In the genomic region with DNA sequence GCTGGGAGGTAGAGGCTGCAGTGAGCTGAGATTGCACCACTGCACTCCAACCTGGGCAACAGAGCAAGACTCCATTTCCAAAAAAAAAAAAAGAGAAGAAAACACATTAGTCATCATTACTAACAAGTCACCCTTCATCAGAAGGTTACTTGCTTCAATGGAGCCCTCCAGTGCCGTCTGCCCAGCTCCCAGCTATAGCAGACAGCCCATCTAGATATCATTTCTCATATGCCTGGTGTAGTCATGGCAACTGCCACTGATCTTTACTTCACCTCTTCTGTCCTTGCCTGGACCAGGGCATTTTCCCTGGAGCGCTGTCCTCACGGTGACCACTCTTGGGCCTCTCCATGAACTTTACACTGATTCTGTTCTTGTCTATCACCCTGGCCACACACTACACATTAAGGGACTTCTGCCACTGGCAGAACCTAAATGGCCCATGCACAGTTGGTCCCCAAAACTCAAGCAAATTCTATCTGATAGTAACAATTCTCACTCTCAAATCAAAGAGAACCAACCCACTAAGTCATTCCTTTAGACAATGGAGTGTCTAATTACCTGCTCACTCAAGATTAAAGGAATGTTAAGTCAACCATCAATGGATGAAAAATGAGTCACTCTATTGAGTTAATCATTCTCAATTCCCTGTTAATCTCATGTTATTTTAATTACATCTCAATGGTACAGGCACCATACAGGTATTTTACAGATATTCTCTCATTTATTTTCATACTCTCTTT, we compare ENCODE assay signal across 16 cellular contexts. TPM values are rescaled to one million over a fixed set of nuclear protein-coding genes. Genes with fewer than 3 reads are reported as not detected.
A peak's percentile ranks its signal among the peaks of the same experiment; 100 is the strongest.
DNase-seq lines count a peak whose midpoint lies in the region; ATAC-seq, FAIRE-seq and TF ChIP-seq lines count a peak whose summit lies in the region.
"Had no signal": no experiment of that assay in that cellular context is flagged by ENCODE, and none has a peak within 500 bp of the region (broad histone marks: within the 10 kb centered on the region; RNA-seq: fewer than 3 reads in every experiment).

No MANE protein-coding gene starts in this region.

- H3K4me2 ChIP-seq in HepG2 (ENCODE audit: low read depth, low read length): no peak overlapping the region
- no peak overlapping the region for H3K4me2 ChIP-seq in K562 (ENCODE audit: insufficient read depth, low read length)
- no peak overlapping the region for H3K4me2 ChIP-seq in smooth muscle cell

- H3K4me1 ChIP-seq in HepG2 (ENCODE audit: insufficient read depth, low read length) (peaks cover 3% of the 10 kb centered on the region), right lobe of liver (no peaks in the 10 kb centered on the region), K562 (replicated peaks in 1 of 2; ENCODE audit: control insufficient read depth in 2 of 2, insufficient read depth in 2 of 2, low read length in 2 of 2) (no peaks in the 10 kb centered on the region), pancreas (no peaks in the 10 kb centered on the region), smooth muscle cell (ENCODE audit: low read depth) (peaks cover 3% of the 10 kb centered on the region)

- TF ChIP-seq CTCF in HepG2 (CRISPR knock-in tag; IDR thresholded peaks at IDR 0.05) (no peak), right lobe of liver (IDR thresholded peaks at IDR 0.05) (no peak), K562 (IDR thresholded peaks at IDR 0.05 in 2 of 3, conservative IDR thresholded peaks at IDR 0.05 in 1 of 3; ENCODE audit: insufficient read depth in 2 of 3, low read depth in 1 of 3, low read length in 3 of 3) (no peak), pancreas (IDR thresholded peaks at IDR 0.05) (no peak), smooth muscle cell (IDR thresholded peaks at IDR 0.05; ENCODE audit: borderline replicate concordance, insufficient read depth, poor library complexity, severe bottlenecking) (no peak)

- H3K4me3 ChIP-seq in HepG2 (replicated peaks in 1 of 3; ENCODE audit: insufficient read depth in 1 of 3, low read depth in 2 of 3, low read length in 3 of 3): no peak overlapping the region
- H3K4me3 ChIP-seq in right lobe of liver: no peak overlapping the region
- H3K4me3 ChIP-seq in K562: no peak overlapping the region
- no peak overlapping the region for H3K4me3 ChIP-seq in pancreas
- no peak overlapping the region for H3K4me3 ChIP-seq in smooth muscle cell
- H3K4me3 ChIP-seq: Peyer's patch had no signal

- H2AFZ ChIP-seq in HepG2 (ENCODE audit: low read length) (no peak overlapping the region), K562 (ENCODE audit: low read depth, low read length) (no peak overlapping the region), smooth muscle cell (ENCODE audit: low read depth) (no peak overlapping the region)

- H3K4me3 Mint-ChIP-seq in stimulated activated effector memory CD8-positive, alpha-beta T cell treated with anti-CD3 and anti-CD28 coated beads, Interleukin-12 subunit alpha, Interleukin-12 subunit beta, amount 100 ng/mL, for 72 hours: no peak overlapping the region
- no peak overlapping the region for H3K4me3 Mint-ChIP-seq in activated CD8-positive, alpha-beta T cell treated with anti-CD3 and anti-CD28 coated beads, Interleukin-2, amount 10 ng/mL, durations not matched to agents 7 days and 5 days

- WGBS in HepG2 (ENCODE audit: low lambda C conversion rate): 3% methylated on average over 3 of the region's 3 CpGs
- 65% methylated on average over 3 of the region's 3 CpGs for WGBS in right lobe of liver (ENCODE audit: insufficient coverage, low coverage, low lambda C conversion rate, missing lambda C conversion rate)
- 0% methylated on average over 3 of the region's 3 CpGs for WGBS in K562 (ENCODE audit: insufficient coverage, low coverage, missing lambda C conversion rate)
- WGBS in pancreas, 2 donors: 66% methylated on average over 3 of the region's 3 CpGs
- WGBS in smooth muscle cell (ENCODE audit: low lambda C conversion rate): 94% methylated on average over 3 of the region's 3 CpGs

- in situ Hi-C loops in HepG2 (cut with HindIII; ENCODE audit: extremely low pct_ligation_motif_present, low pct_unique_long_range_greater_than_20kb): no loop called here
- in situ Hi-C loops in K562 (cut with MboI): no loop called here

- no peaks in the 10 kb centered on the region for H3K36me3 ChIP-seq in HepG2 (replicated peaks in 1 of 2; ENCODE audit: control insufficient read depth in 1 of 2, insufficient read depth in 2 of 2, low read length in 2 of 2)
- H3K36me3 ChIP-seq in right lobe of liver: no peaks in the 10 kb centered on the region
- no peaks in the 10 kb centered on the region for H3K36me3 ChIP-seq in K562 (ENCODE audit: control insufficient read depth, insufficient read depth, low read length)
- H3K36me3 ChIP-seq in pancreas: no peaks in the 10 kb centered on the region
- no peaks in the 10 kb centered on the region for H3K36me3 ChIP-seq in smooth muscle cell (ENCODE audit: low read depth)

- FAIRE-seq in HepG2 (lab: Jason Lieb, UNC) (no peak), K562 (lab: Jason Lieb, UNC) (no peak), pancreas (lab: Jason Lieb, UNC) (no peak)
- FAIRE-seq: A204.1 had no signal

- TF ChIP-seq POLR2A in HepG2 (IDR thresholded peaks at IDR 0.05; ENCODE audit: insufficient read depth in 1 of 2, low read depth in 2 of 2, low read length in 2 of 2): no peak
- no peak for TF ChIP-seq POLR2A in right lobe of liver (IDR thresholded peaks at IDR 0.05)
- TF ChIP-seq POLR2A in K562 (conservative IDR thresholded peaks at IDR 0.05): no peak

- CTCF ChIA-PET in HepG2 (lab: Yijun Ruan, JAX; ENCODE audit: low intra/inter-chr PET ratio, low total read pairs) (no interaction called here), K562 (lab: Yijun Ruan, JAX; ENCODE audit: low intra/inter-chr PET ratio) (no interaction called here)
- CTCF ChIA-PET in activated CD8-positive, alpha-beta T cell treated with anti-CD3 and anti-CD28 coated beads, Interleukin-2, amount 10 ng/mL, durations not matched to agents 7 days and 5 days (lab: Charles Lee): interaction anchor here (1.5 to 2.9 kb wide), 3 partner anchors 18 to 167 kb away, joined by 5 to 8 read pairs (median 6); no protein-coding TSS in a partner anchor

- no peaks in the 10 kb centered on the region for H3K9me3 Mint-ChIP-seq in stimulated activated effector memory CD8-positive, alpha-beta T cell treated with anti-CD3 and anti-CD28 coated beads, Interleukin-12 subunit alpha, Interleukin-12 subunit beta, amount 100 ng/mL, for 72 hours
- H3K9me3 Mint-ChIP-seq in activated CD8-positive, alpha-beta T cell treated with anti-CD3 and anti-CD28 coated beads, Interleukin-2, amount 10 ng/mL, durations not matched to agents 7 days and 5 days (ENCODE audit: insufficient read depth): no peaks in the 10 kb centered on the region

- H3F3A ChIP-seq in smooth muscle cell (ENCODE audit: low read depth): no peaks in the 10 kb centered on the region

- TF ChIP-seq EP300 in HepG2 (IDR thresholded peaks at IDR 0.05; ENCODE audit: low read depth in 2 of 2, low read length in 2 of 2) (no peak), HepG2 (CRISPR knock-in tag; IDR thresholded peaks at IDR 0.05; ENCODE audit: borderline replicate concordance) (no peak), K562 (IDR thresholded peaks at IDR 0.05; ENCODE audit: low read length) (no peak)

- H4K20me1 ChIP-seq in HepG2 (ENCODE audit: insufficient read depth, low read length) (no peaks in the 10 kb centered on the region), K562 (replicated peaks; ENCODE audit: control insufficient read depth, insufficient read depth, low read length) (no peaks in the 10 kb centered on the region; the same call in 1 of the 2 replicates), smooth muscle cell (ENCODE audit: low read depth) (no peaks in the 10 kb centered on the region)

- ATAC-seq in HepG2 (no peak), right lobe of liver (no peak), K562 (no peak), pancreas (no peak)
- ATAC-seq in stimulated activated effector memory CD8-positive, alpha-beta T cell treated with anti-CD3 and anti-CD28 coated beads, Interleukin-12 subunit alpha, Interleukin-12 subunit beta, amount 100 ng/mL, for 72 hours: no peak
- no peak for ATAC-seq in activated CD8-positive, alpha-beta T cell treated with anti-CD3 and anti-CD28 coated beads, Interleukin-2, amount 10 ng/mL, durations not matched to agents 7 days and 5 days

- no peaks in the 10 kb centered on the region for H3K36me3 Mint-ChIP-seq in stimulated activated effector memory CD8-positive, alpha-beta T cell treated with anti-CD3 and anti-CD28 coated beads, Interleukin-12 subunit alpha, Interleukin-12 subunit beta, amount 100 ng/mL, for 72 hours
- no peaks in the 10 kb centered on the region for H3K36me3 Mint-ChIP-seq in activated CD8-positive, alpha-beta T cell treated with anti-CD3 and anti-CD28 coated beads, Interleukin-2, amount 10 ng/mL, durations not matched to agents 7 days and 5 days (ENCODE audit: low read depth)

- no peaks in the 10 kb centered on the region for H3K9me1 ChIP-seq in K562 (ENCODE audit: control insufficient read depth, insufficient read depth, low read length)

- peak overlapping the region; percentile 21 for H3K27ac Mint-ChIP-seq in stimulated activated effector memory CD8-positive, alpha-beta T cell treated with anti-CD3 and anti-CD28 coated beads, Interleukin-12 subunit alpha, Interleukin-12 subunit beta, amount 100 ng/mL, for 72 hours
- no peak overlapping the region for H3K27ac Mint-ChIP-seq in activated CD8-positive, alpha-beta T cell treated with anti-CD3 and anti-CD28 coated beads, Interleukin-2, amount 10 ng/mL, durations not matched to agents 7 days and 5 days

- H3K27me3 ChIP-seq in HepG2 (ENCODE audit: control insufficient read depth in 1 of 2, insufficient read depth in 2 of 2, low read length in 2 of 2) (no peaks in the 10 kb centered on the region; a peak in 1 of 5 replicates), right lobe of liver (no peaks in the 10 kb centered on the region), K562 (ENCODE audit: control insufficient read depth in 2 of 2, insufficient read depth in 2 of 2, low read length in 2 of 2) (peaks cover 38 to 59% of the 10 kb centered on the region in 2 experiments), pancreas (no peaks in the 10 kb centered on the region), smooth muscle cell (ENCODE audit: low read depth) (peaks cover 4% of the 10 kb centered on the region)
- H3K27me3 ChIP-seq: Peyer's patch had no signal

- TF ChIP-seq RAD21 in HepG2 (CRISPR knock-in tag; IDR thresholded peaks at IDR 0.05): no peak
- no peak for TF ChIP-seq RAD21 in K562 (CRISPR knock-in tag; conservative IDR thresholded peaks at IDR 0.05 in 1 of 2, IDR thresholded peaks at IDR 0.05 in 1 of 2)

- peaks cover 21% of the 10 kb centered on the region for H3K27me3 Mint-ChIP-seq in activated CD8-positive, alpha-beta T cell treated with anti-CD3 and anti-CD28 coated beads, Interleukin-2, amount 10 ng/mL, durations not matched to agents 7 days and 5 days (ENCODE audit: low read depth)

- H3K9me3 ChIP-seq in HepG2 (ENCODE audit: low read length) (no peaks in the 10 kb centered on the region), right lobe of liver (no peaks in the 10 kb centered on the region), K562 (replicated peaks; ENCODE audit: control insufficient read depth, insufficient read depth, low read depth, low read length) (no peaks in the 10 kb centered on the region), pancreas (no peaks in the 10 kb centered on the region), smooth muscle cell (replicated peaks; ENCODE audit: low read depth) (no peaks in the 10 kb centered on the region)
- H3K9me3 ChIP-seq: Peyer's patch had no signal

- no peak for DNase-seq in HepG2 (ENCODE audit: low spot score)
- DNase-seq in right lobe of liver: no peak
- DNase-seq in K562 (ENCODE audit: extremely low read depth in 1 of 4, low spot score in 3 of 4): no peak
- DNase-seq in kidney tubule cell (ENCODE audit: low spot score): peak; percentile 91
- DNase-seq in stimulated activated effector memory CD8-positive, alpha-beta T cell treated with anti-CD3 and anti-CD28 coated beads, Interleukin-12 subunit alpha, Interleukin-12 subunit beta, amount 100 ng/mL, for 72 hours (ENCODE audit: low spot score in 2 of 2): no peak
- no peak for DNase-seq in activated CD8-positive, alpha-beta T cell treated with anti-CD3 and anti-CD28 coated beads, Interleukin-2, amount 10 ng/mL, durations not matched to agents 7 days and 5 days
- DNase-seq in pancreas: no peak
- DNase-seq in smooth muscle cell (lab: John Stamatoyannopoulos, UW; ENCODE audit: unreplicated experiment): no peak
- DNase-seq: MV-4-11, NCI-H1436 treated with DMSO at 0.1 percent for 48 hours, NCI-H2081, NCI-H524 treated with DMSO at 0.1 percent for 48 hours, Peyer's patch, SHP77 treated with DMSO at 0.1 percent for 48 hours had no signal

- intact Hi-C loops in HepG2 (cut with micrococcal nuclease; ENCODE audit: unreplicated experiment): no loop called here
- intact Hi-C loops in right lobe of liver (cut with DNase I): no loop called here
- intact Hi-C loops in K562 (cut with micrococcal nuclease): no loop called here
- intact Hi-C loops in pancreas (cut with DNase I): no loop called here

- H3K9ac ChIP-seq in HepG2 (ENCODE audit: insufficient read depth, low read depth, low read length) (no peak overlapping the region), K562 (ENCODE audit: insufficient read depth in 1 of 2, low read depth in 2 of 2, low read length in 2 of 2) (no peak overlapping the region), smooth muscle cell (ENCODE audit: low read depth) (no peak overlapping the region)

- H3K79me2 ChIP-seq in HepG2 (ENCODE audit: insufficient read depth, low read length): no peaks in the 10 kb centered on the region
- H3K79me2 ChIP-seq in K562 (ENCODE audit: control insufficient read depth, insufficient read depth, low read length): no peaks in the 10 kb centered on the region
- H3K79me2 ChIP-seq in smooth muscle cell (ENCODE audit: low read depth): no peaks in the 10 kb centered on the region

- POLR2A ChIA-PET in HepG2 (lab: Yijun Ruan, JAX): no interaction called here
- POLR2A ChIA-PET in K562 (lab: Yijun Ruan, JAX): no interaction called here
- POLR2A ChIA-PET in activated CD8-positive, alpha-beta T cell treated with anti-CD3 and anti-CD28 coated beads, Interleukin-2, amount 10 ng/mL, durations not matched to agents 7 days and 5 days (lab: Charles Lee): no interaction called here

- H3K27ac ChIP-seq in HepG2 (ENCODE audit: extremely low read length, insufficient read depth, low read length): no peak overlapping the region
- no peak overlapping the region for H3K27ac ChIP-seq in right lobe of liver
- no peak overlapping the region for H3K27ac ChIP-seq in K562 (ENCODE audit: extremely low read depth, low read depth, low read length)
- no peak overlapping the region for H3K27ac ChIP-seq in pancreas
- no peak overlapping the region for H3K27ac ChIP-seq in smooth muscle cell (ENCODE audit: low read depth)

- H3K4me1 Mint-ChIP-seq in stimulated activated effector memory CD8-positive, alpha-beta T cell treated with anti-CD3 and anti-CD28 coated beads, Interleukin-12 subunit alpha, Interleukin-12 subunit beta, amount 100 ng/mL, for 72 hours: peaks cover 43% of the 10 kb centered on the region
- peaks cover 22% of the 10 kb centered on the region for H3K4me1 Mint-ChIP-seq in activated CD8-positive, alpha-beta T cell treated with anti-CD3 and anti-CD28 coated beads, Interleukin-2, amount 10 ng/mL, durations not matched to agents 7 days and 5 days (ENCODE audit: low read depth)

- no TSS peak for BruUV-seq in HepG2 (replicated peaks; lab: Mats Ljungman, UMichigan)
- BruUV-seq in K562 (replicated peaks; lab: Mats Ljungman, UMichigan): no TSS peak

RNA-seq across cellular contexts. Expression of gene GPA33, which starts 12.9 kb away (rescaled TPM):
- total RNA-seq in HepG2 (2016; rRNA removed; fragmentation: Illumina TruSeq; extraction: Trizol) (not detected in 2 replicates), right lobe of liver (under 1 TPM in 1 of 6 experiments, not detected in 5; 0.12 TPM), K562 (2014; rRNA removed) (not detected in 2 replicates), K562 (2014; rRNA removed; fragmentation: Illumina TruSeq; extraction: Trizol) (not detected in 2 replicates), K562 (2015; rRNA removed; fragmentation: Illumina TruSeq; extraction: Trizol) (not detected in 2 replicates), K562 (2021) (0.07 and 0.13 TPM in 2 replicates), pancreas (under 1 TPM in 2 of 6 donors, not detected in 4; 0.16 to 0.22 TPM), smooth muscle cell (not detected in 2 replicates)
- not detected in 2 replicates for total RNA-seq in HepG2 (2016; cell fraction: cytosol; rRNA removed; fragmentation: Illumina TruSeq; extraction: Trizol; ENCODE audit: low read depth)
- not detected in 2 replicates for total RNA-seq in HepG2 (2016; cell fraction: insoluble cytoplasmic fraction; rRNA removed; fragmentation: Illumina TruSeq; extraction: Trizol)
- total RNA-seq in HepG2 (2016; cell fraction: membrane; rRNA removed; fragmentation: Illumina TruSeq; extraction: Trizol): not detected in 2 replicates
- total RNA-seq in HepG2 (2016; cell fraction: nucleus; rRNA removed; fragmentation: Illumina TruSeq; extraction: Trizol): not detected in 2 replicates
- polyA plus RNA-seq in HepG2 (2011; rRNA removed) (not detected in 2 replicates), K562 (2011; rRNA removed) (not detected in 2 replicates), K562 (2014; fragmentation: Illumina TruSeq; extraction: Trizol) (not detected in 2 replicates), K562 (2014; fragmentation: Nextera tagmentation; extraction: Ambion mirVana) (not detected), K562 (2014; rRNA removed) (not detected in 2 replicates), pancreas (under 1 TPM in 1 of 2 donors, not detected in 1; 0.11 TPM), smooth muscle cell (not detected in 2 replicates)
- polyA plus RNA-seq in HepG2 (2011; cell fraction: cytosol; rRNA removed): not detected in 2 replicates
- polyA plus RNA-seq in HepG2 (2011; cell fraction: nucleus; rRNA removed): not detected in 2 replicates
- not detected in 2 replicates for polyA plus RNA-seq in HepG2 (2012)
- not detected in 2 replicates for polyA plus RNA-seq in HepG2 (2016; cell fraction: cytosol; fragmentation: Illumina TruSeq; extraction: Trizol; ENCODE audit: low read depth)
- not detected in 2 replicates for polyA plus RNA-seq in HepG2 (2016; cell fraction: insoluble cytoplasmic fraction; fragmentation: Illumina TruSeq; extraction: Trizol; ENCODE audit: low read depth)
- polyA plus RNA-seq in HepG2 (2016; cell fraction: membrane; fragmentation: Illumina TruSeq; extraction: Trizol; ENCODE audit: low read depth): not detected in 2 replicates
- not detected in 2 replicates for polyA plus RNA-seq in HepG2 (2016; cell fraction: nucleus; fragmentation: Illumina TruSeq; extraction: Trizol; ENCODE audit: insufficient read depth, low read depth)
- not detected in 2 replicates for polyA minus RNA-seq in HepG2 (2011; rRNA and poly(A)+ RNA removed; ENCODE audit: low replicate concordance)
- not detected in 2 replicates for polyA minus RNA-seq in HepG2 (2011; cell fraction: cytosol; rRNA and poly(A)+ RNA removed)
- not detected in 2 replicates for polyA minus RNA-seq in HepG2 (2011; cell fraction: nucleus; rRNA and poly(A)+ RNA removed)
- total RNA-seq in K562 (2011; cell fraction: chromatin; rRNA removed; ENCODE audit: low replicate concordance): not detected in 2 replicates
- not detected in 2 replicates for total RNA-seq in K562 (2011; cell fraction: nucleolus; rRNA removed)
- not detected in 2 replicates for total RNA-seq in K562 (2011; cell fraction: nucleoplasm; rRNA removed)
- not detected in 2 replicates for polyA plus RNA-seq in K562 (2011; cell fraction: cytosol; rRNA removed)
- not detected in 2 replicates for polyA plus RNA-seq in K562 (2011; cell fraction: nucleus; rRNA removed)
- polyA plus RNA-seq in K562 (2012): not detected in 2 replicates
- not detected in 2 replicates for polyA minus RNA-seq in K562 (2011; rRNA and poly(A)+ RNA removed)
- not detected in 2 replicates for polyA minus RNA-seq in K562 (2011; cell fraction: cytosol; rRNA and poly(A)+ RNA removed)
- polyA minus RNA-seq in K562 (2011; cell fraction: nucleus; rRNA and poly(A)+ RNA removed): not detected in 2 replicates
- total RNA-seq in activated CD8-positive, alpha-beta T cell treated with anti-CD3 and anti-CD28 coated beads, Interleukin-2, amount 10 ng/mL, durations not matched to agents 7 days and 5 days: under 1 TPM; 0.16 to 0.24 TPM
- total RNA-seq: H4 had no signal

RNA-seq across cellular contexts. Expression of gene STYXL2, which starts 16.6 kb away (rescaled TPM):
- total RNA-seq in HepG2 (2016; rRNA removed; fragmentation: Illumina TruSeq; extraction: Trizol) (not detected in 2 replicates), right lobe of liver (under 1 TPM in 1 of 6 experiments, not detected in 5; 0.12 TPM), K562 (2014; rRNA removed) (not detected in 2 replicates), K562 (2014; rRNA removed; fragmentation: Illumina TruSeq; extraction: Trizol) (not detected in 2 replicates), K562 (2015; rRNA removed; fragmentation: Illumina TruSeq; extraction: Trizol) (not detected in 2 replicates), K562 (2021) (not detected in 2 replicates), pancreas (under 1 TPM in 2 of 6 donors, not detected in 4; 0.12 to 0.37 TPM), smooth muscle cell (0.13 and 0.31 TPM in 2 replicates)
- not detected in 2 replicates for total RNA-seq in HepG2 (2016; cell fraction: cytosol; rRNA removed; fragmentation: Illumina TruSeq; extraction: Trizol; ENCODE audit: low read depth)
- total RNA-seq in HepG2 (2016; cell fraction: insoluble cytoplasmic fraction; rRNA removed; fragmentation: Illumina TruSeq; extraction: Trizol): not detected in 2 replicates
- total RNA-seq in HepG2 (2016; cell fraction: membrane; rRNA removed; fragmentation: Illumina TruSeq; extraction: Trizol): not detected in 2 replicates
- not detected in 2 replicates for total RNA-seq in HepG2 (2016; cell fraction: nucleus; rRNA removed; fragmentation: Illumina TruSeq; extraction: Trizol)
- polyA plus RNA-seq in HepG2 (2011; rRNA removed) (not detected in 2 replicates), K562 (2011; rRNA removed) (not detected in 2 replicates), K562 (2014; fragmentation: Illumina TruSeq; extraction: Trizol) (not detected in 2 replicates), K562 (2014; fragmentation: Nextera tagmentation; extraction: Ambion mirVana) (not detected), K562 (2014; rRNA removed) (not detected in 2 replicates), pancreas (under 1 TPM in 1 of 2 donors, not detected in 1; 0.02 TPM), smooth muscle cell (0.74 and 2.0 TPM in 2 replicates)
- not detected in 2 replicates for polyA plus RNA-seq in HepG2 (2011; cell fraction: cytosol; rRNA removed)
- polyA plus RNA-seq in HepG2 (2011; cell fraction: nucleus; rRNA removed): not detected in 2 replicates
- not detected in 2 replicates for polyA plus RNA-seq in HepG2 (2012)
- polyA plus RNA-seq in HepG2 (2016; cell fraction: cytosol; fragmentation: Illumina TruSeq; extraction: Trizol; ENCODE audit: low read depth): not detected in 2 replicates
- not detected in 2 replicates for polyA plus RNA-seq in HepG2 (2016; cell fraction: insoluble cytoplasmic fraction; fragmentation: Illumina TruSeq; extraction: Trizol; ENCODE audit: low read depth)
- not detected in 2 replicates for polyA plus RNA-seq in HepG2 (2016; cell fraction: membrane; fragmentation: Illumina TruSeq; extraction: Trizol; ENCODE audit: low read depth)
- polyA plus RNA-seq in HepG2 (2016; cell fraction: nucleus; fragmentation: Illumina TruSeq; extraction: Trizol; ENCODE audit: insufficient read depth, low read depth): not detected in 2 replicates
- polyA minus RNA-seq in HepG2 (2011; rRNA and poly(A)+ RNA removed; ENCODE audit: low replicate concordance): not detected in 2 replicates
- polyA minus RNA-seq in HepG2 (2011; cell fraction: cytosol; rRNA and poly(A)+ RNA removed): not detected in 2 replicates
- polyA minus RNA-seq in HepG2 (2011; cell fraction: nucleus; rRNA and poly(A)+ RNA removed): not detected in 2 replicates
- not detected in 2 replicates for total RNA-seq in K562 (2011; cell fraction: chromatin; rRNA removed; ENCODE audit: low replicate concordance)
- not detected in 2 replicates for total RNA-seq in K562 (2011; cell fraction: nucleolus; rRNA removed)
- total RNA-seq in K562 (2011; cell fraction: nucleoplasm; rRNA removed): not detected in 2 replicates
- polyA plus RNA-seq in K562 (2011; cell fraction: cytosol; rRNA removed): not detected in 2 replicates
- polyA plus RNA-seq in K562 (2011; cell fraction: nucleus; rRNA removed): not detected in 2 replicates
- polyA plus RNA-seq in K562 (2012): not detected in 2 replicates
- not detected in 2 replicates for polyA minus RNA-seq in K562 (2011; rRNA and poly(A)+ RNA removed)
- not detected in 2 replicates for polyA minus RNA-seq in K562 (2011; cell fraction: cytosol; rRNA and poly(A)+ RNA removed)
- not detected in 2 replicates for polyA minus RNA-seq in K562 (2011; cell fraction: nucleus; rRNA and poly(A)+ RNA removed)
- total RNA-seq in activated CD8-positive, alpha-beta T cell treated with anti-CD3 and anti-CD28 coated beads, Interleukin-2, amount 10 ng/mL, durations not matched to agents 7 days and 5 days: not detected
- total RNA-seq: Peyer's patch had no signal

Comparison
In these comparisons a context has a peak if more than half of its experiments do, and no peak if none do; other contexts are left out.
1. Of the 241 proteins assayed by ChIP-seq in both HepG2 and K562: peak only in HepG2: MAFK; only in K562: RFX1; in both: none; in neither: 239.